In the genomic region with DNA sequence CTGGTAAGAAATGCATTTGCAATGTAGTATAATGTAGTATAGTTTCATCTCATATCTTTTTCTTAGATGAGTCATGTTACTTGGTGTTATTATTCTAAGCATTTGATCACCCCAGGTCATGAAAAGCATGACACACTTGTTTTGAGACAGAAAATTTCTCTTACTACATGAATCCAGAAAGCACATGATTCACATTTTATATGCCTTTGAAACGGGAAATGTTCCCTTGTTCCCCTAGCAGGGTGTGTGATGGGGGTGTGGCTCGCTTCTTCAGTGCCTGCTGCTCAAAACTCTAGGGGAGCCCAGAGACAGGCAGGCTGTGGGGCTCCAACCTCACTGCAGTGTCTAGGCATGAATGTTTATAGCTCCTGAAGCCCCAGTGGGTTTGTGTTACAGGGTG, we compare ENCODE assay signal across 11 cellular contexts.
DNase-seq lines count a peak whose midpoint lies in the region; ATAC-seq, FAIRE-seq and TF ChIP-seq lines count a peak whose summit lies in the region.
"Had no signal": no experiment of that assay in that cellular context is flagged by ENCODE, and none has a peak within 500 bp of the region (broad histone marks: within the 10 kb centered on the region; RNA-seq: fewer than 3 reads in every experiment).

No MANE protein-coding gene starts in this region.

- H3K27me3 ChIP-seq in ACC112 (ENCODE audit: insufficient read depth, low read length): no peaks in the 10 kb centered on the region
- H3K27me3 ChIP-seq in foreskin keratinocyte: no peaks in the 10 kb centered on the region
- no peaks in the 10 kb centered on the region for H3K27me3 ChIP-seq in testis

- peak overlapping the region; percentile 5 for H2AFZ ChIP-seq in ACC112 (ENCODE audit: low read length, unreplicated experiment)

- TF ChIP-seq CTCF in foreskin keratinocyte (conservative IDR thresholded peaks at IDR 0.05) (peak; percentile 22), testis (IDR thresholded peaks at IDR 0.05) (no peak)

- peaks cover 5% of the 10 kb centered on the region for H3K27me3 Mint-ChIP-seq in activated naive CD4-positive, alpha-beta T cell treated with anti-CD3 and anti-CD28 coated beads, Interleukin-2, amount 10 ng/mL, durations not matched to agents 7 days and 5 days
- peaks cover 31% of the 10 kb centered on the region for H3K27me3 Mint-ChIP-seq in stimulated activated naive CD8-positive, alpha-beta T cell treated with anti-CD3 and anti-CD28 coated beads, Interleukin-15, amount 100 ng/mL, for 72 hours

- H3K9me3 Mint-ChIP-seq in activated naive CD4-positive, alpha-beta T cell treated with anti-CD3 and anti-CD28 coated beads, Interleukin-2, amount 10 ng/mL, durations not matched to agents 7 days and 5 days: peaks cover 7% of the 10 kb centered on the region
- H3K9me3 Mint-ChIP-seq in stimulated activated naive CD8-positive, alpha-beta T cell treated with anti-CD3 and anti-CD28 coated beads, Interleukin-15, amount 100 ng/mL, for 72 hours: peaks cover 0 to 8% of the 10 kb centered on the region in 2 donors

- intact Hi-C loops in testis (cut with DNase I; ENCODE audit: low total_unique reads): no loop called here

- H3K36me3 Mint-ChIP-seq in activated naive CD4-positive, alpha-beta T cell treated with anti-CD3 and anti-CD28 coated beads, Interleukin-2, amount 10 ng/mL, durations not matched to agents 7 days and 5 days: peaks cover 4% of the 10 kb centered on the region
- H3K36me3 Mint-ChIP-seq: IgD-negative memory B cell had no signal

- H3K27ac Mint-ChIP-seq in activated naive CD4-positive, alpha-beta T cell treated with anti-CD3 and anti-CD28 coated beads, Interleukin-2, amount 10 ng/mL, durations not matched to agents 7 days and 5 days: peak overlapping the region; percentile 35
- no peak overlapping the region for H3K27ac Mint-ChIP-seq in stimulated activated naive CD8-positive, alpha-beta T cell treated with anti-CD3 and anti-CD28 coated beads, Interleukin-15, amount 100 ng/mL, for 72 hours
- H3K27ac Mint-ChIP-seq: IgD-negative memory B cell had no signal

- peak; percentile 55 for FAIRE-seq in H54 (lab: Jason Lieb, UNC)
- FAIRE-seq: GM12892 had no signal

- H3K4me1 ChIP-seq in ACC112 (ENCODE audit: control insufficient read depth, insufficient read depth, low read length, unreplicated experiment): peaks cover 25% of the 10 kb centered on the region
- peaks cover 13% of the 10 kb centered on the region for H3K4me1 ChIP-seq in foreskin keratinocyte
- no peaks in the 10 kb centered on the region for H3K4me1 ChIP-seq in testis
- H3K4me1 ChIP-seq: heart left ventricle had no signal

- H3K4me1 Mint-ChIP-seq in activated naive CD4-positive, alpha-beta T cell treated with anti-CD3 and anti-CD28 coated beads, Interleukin-2, amount 10 ng/mL, durations not matched to agents 7 days and 5 days: peaks cover 51% of the 10 kb centered on the region
- H3K4me1 Mint-ChIP-seq in stimulated activated naive CD8-positive, alpha-beta T cell treated with anti-CD3 and anti-CD28 coated beads, Interleukin-15, amount 100 ng/mL, for 72 hours: peaks cover 12% of the 10 kb centered on the region

- DNase-seq in H54 (ENCODE audit: insufficient read length, low spot score): peak; percentile 17
- DNase-seq in activated naive CD4-positive, alpha-beta T cell treated with anti-CD3 and anti-CD28 coated beads, Interleukin-2, amount 10 ng/mL, durations not matched to agents 7 days and 5 days: peak; percentile 22
- DNase-seq in foreskin keratinocyte: peak; percentile 76 to 89
- DNase-seq in stimulated activated naive CD8-positive, alpha-beta T cell treated with anti-CD3 and anti-CD28 coated beads, Interleukin-15, amount 100 ng/mL, for 72 hours: no peak
- DNase-seq in Ammon's horn (ENCODE audit: low spot score): no peak
- DNase-seq in testis: no peak
- DNase-seq: heart left ventricle had no signal

- H3K79me2 ChIP-seq in ACC112 (ENCODE audit: control insufficient read depth, insufficient read depth, low read length, unreplicated experiment): no peaks in the 10 kb centered on the region

- ATAC-seq in foreskin keratinocyte: peak; percentile 96
- ATAC-seq in stimulated activated naive CD8-positive, alpha-beta T cell treated with anti-CD3 and anti-CD28 coated beads, Interleukin-15, amount 100 ng/mL, for 72 hours: no peak
- no peak for ATAC-seq in HG02798 (IDR thresholded peaks at IDR 0.05; ENCODE audit: poor library complexity, unreplicated experiment)
- ATAC-seq: heart left ventricle had no signal

- CTCF ChIA-PET in activated naive CD4-positive, alpha-beta T cell treated with anti-CD3 and anti-CD28 coated beads, Interleukin-2, amount 10 ng/mL, durations not matched to agents 7 days and 5 days (lab: Charles Lee): no interaction called here

- H3K4me3 ChIP-seq in ACC112 (ENCODE audit: low read depth, low read length) (peak overlapping the region; percentile 25; the same call in 1 of the 2 replicates), testis (no peak overlapping the region)
- H3K4me3 ChIP-seq: heart left ventricle had no signal

- 64 to 76% methylated on average over 2 of the region's 2 CpGs for WGBS in testis, 2 donors

- no peak overlapping the region for H3K4me3 Mint-ChIP-seq in activated naive CD4-positive, alpha-beta T cell treated with anti-CD3 and anti-CD28 coated beads, Interleukin-2, amount 10 ng/mL, durations not matched to agents 7 days and 5 days
- H3K4me3 Mint-ChIP-seq in stimulated activated naive CD8-positive, alpha-beta T cell treated with anti-CD3 and anti-CD28 coated beads, Interleukin-15, amount 100 ng/mL, for 72 hours: no peak overlapping the region
- H3K4me3 Mint-ChIP-seq: IgD-negative memory B cell had no signal

- no peak for TF ChIP-seq POLR2A in H54 (IDR thresholded peaks at IDR 0.05; ENCODE audit: low read depth, low read length)
- TF ChIP-seq POLR2A in testis (IDR thresholded peaks at IDR 0.05): no peak

- no peaks in the 10 kb centered on the region for H3K9me3 ChIP-seq in testis

- no peaks in the 10 kb centered on the region for H3K36me3 ChIP-seq in ACC112 (ENCODE audit: insufficient read depth, low read length)
- no peaks in the 10 kb centered on the region for H3K36me3 ChIP-seq in testis (ENCODE audit: low read depth, missing control alignments)
- H3K36me3 ChIP-seq: heart left ventricle had no signal

- peak overlapping the region; percentile 91 for H3K27ac ChIP-seq in ACC112 (ENCODE audit: low read depth, low read length)
- peak overlapping the region; percentile 81 for H3K27ac ChIP-seq in foreskin keratinocyte
- no peak overlapping the region for H3K27ac ChIP-seq in testis
- H3K27ac ChIP-seq: heart left ventricle had no signal

Comparison
In these comparisons a context has a peak if more than half of its experiments do, and no peak if none do; other contexts are left out.
1. H3K27ac ChIP-seq: peak in ACC112 (single experiment) and foreskin keratinocyte (single experiment); none in testis (0 of 2).
2. DNase-seq: peak in H54 (single experiment), activated naive CD4-positive, alpha-beta T cell treated with anti-CD3 and anti-CD28 coated beads, Interleukin-2, amount 10 ng/mL, durations not matched to agents 7 days and 5 days (single experiment) and foreskin keratinocyte (2 of 2); none in stimulated activated naive CD8-positive, alpha-beta T cell treated with anti-CD3 and anti-CD28 coated beads, Interleukin-15, amount 100 ng/mL, for 72 hours (0 of 2), Ammon's horn (single experiment) and testis (single experiment).